In the genomic region with DNA sequence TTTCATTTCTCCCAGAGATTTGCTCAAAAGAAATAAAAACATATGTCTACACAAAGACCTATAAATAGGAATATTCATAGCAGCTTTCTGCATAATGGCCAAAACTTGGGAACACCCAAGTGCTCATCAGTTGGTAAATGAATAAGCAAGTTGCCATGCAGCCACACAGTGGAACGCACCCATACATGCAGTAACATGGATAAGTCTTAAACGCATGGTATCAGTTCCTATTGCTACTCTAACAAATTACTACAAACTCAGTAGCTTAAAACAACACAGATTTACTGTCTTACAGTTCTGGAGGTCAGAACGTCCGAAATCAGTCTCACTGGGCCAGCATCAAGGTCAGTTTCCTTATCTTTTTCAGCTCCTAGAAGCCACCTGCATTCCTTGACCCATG, we compare ENCODE assay signal across 9 cellular contexts.
"Had no signal": no experiment of that assay in that cellular context is flagged by ENCODE, and none has a peak within 500 bp of the region (broad histone marks: within the 10 kb centered on the region; RNA-seq: fewer than 3 reads in every experiment).

No MANE protein-coding gene starts in this region.

- H3K27ac ChIP-seq: GM23248, HL-60 had no signal

- H3K9me3 ChIP-seq: HAP-1 had no signal

- DNase-seq: GM23248, GOT3, H7, HFFc6, IMR-90 had no signal

- H3K9ac ChIP-seq: GM23248 had no signal

- H3K4me3 Mint-ChIP-seq: HFFc6 had no signal

- H3K27ac Mint-ChIP-seq: HFFc6 had no signal

- H3K4me1 ChIP-seq: HAP-1 had no signal

- H3K36me3 ChIP-seq: HAP-1 had no signal

- ATAC-seq: HCT116, K562 had no signal

- FAIRE-seq: K562 had no signal

- H3K9me3 Mint-ChIP-seq: HFFc6 had no signal

- H3K4me3 ChIP-seq: GM23248, HAP-1, K562 had no signal

- H2AFZ ChIP-seq: GM23248 had no signal
